Comparison of ENCODE assay signal across 8 cellular contexts in the genomic region with DNA sequence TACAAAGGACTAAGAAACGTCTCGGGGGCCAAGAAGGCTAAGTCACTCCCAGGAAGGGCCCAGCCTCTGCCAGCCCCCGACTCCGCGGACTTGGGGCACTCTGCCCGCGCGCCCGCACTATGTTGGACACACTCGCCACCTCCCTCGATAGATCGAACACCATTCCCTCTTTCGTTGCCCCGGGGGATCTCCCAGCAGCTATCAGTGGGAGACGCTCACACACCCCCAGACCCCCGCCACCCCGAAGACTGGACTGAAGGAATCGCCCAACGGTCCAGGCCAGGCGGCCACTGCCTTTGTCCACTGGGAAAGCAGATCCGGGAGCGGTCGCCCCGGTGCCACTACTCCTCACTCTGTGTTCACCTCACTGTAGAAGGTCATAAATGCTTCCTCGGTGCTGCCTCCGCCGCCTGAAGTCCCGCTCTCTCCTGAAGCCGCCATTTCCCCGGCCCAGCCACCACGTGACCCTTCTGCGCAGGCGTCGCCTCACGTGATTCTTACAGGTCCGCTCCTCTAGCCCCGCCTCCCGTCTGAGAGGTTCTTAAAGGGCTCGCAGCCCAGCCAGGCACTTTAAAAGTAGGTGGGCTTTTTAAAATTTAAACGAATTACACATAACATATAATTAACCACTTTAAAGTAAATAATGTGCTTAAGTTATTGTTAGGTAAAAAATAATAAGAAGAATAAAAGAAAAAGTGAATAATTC. TPM values are rescaled to one million over a fixed set of nuclear protein-coding genes. Genes with fewer than 3 reads are reported as not detected.
DNase-seq lines count a peak whose midpoint lies in the region; ATAC-seq and TF ChIP-seq lines count a peak whose summit lies in the region.

A gene with protein sequence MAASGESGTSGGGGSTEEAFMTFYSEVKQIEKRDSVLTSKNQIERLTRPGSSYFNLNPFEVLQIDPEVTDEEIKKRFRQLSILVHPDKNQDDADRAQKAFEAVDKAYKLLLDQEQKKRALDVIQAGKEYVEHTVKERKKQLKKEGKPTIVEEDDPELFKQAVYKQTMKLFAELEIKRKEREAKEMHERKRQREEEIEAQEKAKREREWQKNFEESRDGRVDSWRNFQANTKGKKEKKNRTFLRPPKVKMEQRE (minus strand): TSS at position 472 of the 706 bp plus-strand sequence. CDS start 31 bp downstream, at position 441.

- H3K4me3 ChIP-seq in Caco-2 (ENCODE audit: low read depth, low read length): peak within 1 kb of the TSS; percentile 95
- H3K4me3 ChIP-seq in Karpas-422 (ENCODE audit: low read length): peak within 1 kb of the TSS; percentile 99
- H3K4me3 ChIP-seq in esophagus squamous epithelium: peak within 1 kb of the TSS; percentile 87 to 99 (median 94)

- intact Hi-C loops in Caco-2 (cut with micrococcal nuclease; ENCODE audit: unreplicated experiment) (no loop called here), esophagus squamous epithelium (cut with DNase I) (no loop called here)

- H3K27ac Mint-ChIP-seq in Caco-2 (ENCODE audit: unreplicated experiment): peak within 1 kb of the TSS; percentile 100

- peak within 1 kb of the TSS; percentile 75 for H3K4me2 ChIP-seq in Karpas-422 (ENCODE audit: low read depth, low read length, poor library complexity, severe bottlenecking)

- H2AFZ ChIP-seq in Karpas-422 (ENCODE audit: low read length): peak within 1 kb of the TSS; percentile 67; the same call in 1 of the 2 replicates

- H3K79me2 ChIP-seq in Karpas-422 (ENCODE audit: low read length): peaks cover 69% of the 10 kb centered on the region

- no peak for TF ChIP-seq CTCF in Caco-2 (IDR thresholded peaks at IDR 0.05; ENCODE audit: insufficient read depth in 1 of 2, low read depth in 1 of 2, low read length in 1 of 2, severe bottlenecking in 1 of 2, unreplicated experiment in 1 of 2)
- TF ChIP-seq CTCF in esophagus squamous epithelium (IDR thresholded peaks at IDR 0.05): peak in 2 of 6 experiments; percentile 9 to 19

- 0% methylated on average over 22 to 33 of the region's 40 CpGs for WGBS in esophagus squamous epithelium, 2 donors

- TSS peak; percentile 71 for BruUV-seq in Caco-2 (replicated peaks; lab: Mats Ljungman, UMichigan)

- H3K4me3 Mint-ChIP-seq in Caco-2 (ENCODE audit: unreplicated experiment): peak within 1 kb of the TSS; percentile 100

- peak; percentile 44 for ATAC-seq in GM21576 (IDR thresholded peaks at IDR 0.05; ENCODE audit: unreplicated experiment)

- peaks cover 8% of the 10 kb centered on the region; the same call in 1 of the 2 replicates for H4K20me1 ChIP-seq in Karpas-422 (ENCODE audit: insufficient read depth, low read depth, low read length)

- peak in 3 of 4 donors; percentile 52 to 84 (median 79) for TF ChIP-seq POLR2A in esophagus squamous epithelium (IDR thresholded peaks at IDR 0.05)

- H3K9me3 ChIP-seq in Caco-2 (no peaks in the 10 kb centered on the region), Karpas-422 (ENCODE audit: low read length) (no peaks in the 10 kb centered on the region), esophagus squamous epithelium (no peaks in the 10 kb centered on the region)

- H3K27me3 ChIP-seq in Caco-2 (replicated peaks; ENCODE audit: control insufficient read depth, insufficient read depth, low read length): no peaks in the 10 kb centered on the region
- no peaks in the 10 kb centered on the region for H3K27me3 ChIP-seq in Karpas-422 (ENCODE audit: low read length)
- no peaks in the 10 kb centered on the region for H3K27me3 ChIP-seq in esophagus squamous epithelium

- CTCF ChIA-PET in Caco-2 (lab: Charles Lee): no interaction called here

- H3K36me3 Mint-ChIP-seq in Caco-2 (ENCODE audit: insufficient read depth, unreplicated experiment): peaks cover 17% of the 10 kb centered on the region

- H3K9me3 Mint-ChIP-seq in Caco-2 (ENCODE audit: unreplicated experiment): no peaks in the 10 kb centered on the region

- H3K27me3 Mint-ChIP-seq in Caco-2 (ENCODE audit: insufficient read depth, unreplicated experiment): no peaks in the 10 kb centered on the region

- POLR2A ChIA-PET in Caco-2 (lab: Charles Lee): no interaction called here

- H3K4me1 ChIP-seq in Caco-2 (no peaks in the 10 kb centered on the region), Karpas-422 (ENCODE audit: low read length) (peaks cover 34% of the 10 kb centered on the region), esophagus squamous epithelium (peaks cover 22 to 58% (median 34%) of the 10 kb centered on the region in 3 donors)

- H3K9me2 ChIP-seq in Karpas-422 (replicated peaks; ENCODE audit: insufficient read depth, low read length): no peaks in the 10 kb centered on the region

- H3K36me3 ChIP-seq in Caco-2 (ENCODE audit: control insufficient read depth, insufficient read depth, low read length): no peaks in the 10 kb centered on the region
- H3K36me3 ChIP-seq in Karpas-422 (ENCODE audit: insufficient read depth, low read length): peaks cover 20% of the 10 kb centered on the region; the same call in 1 of the 2 replicates
- peaks cover 0 to 36% (median 7%) of the 10 kb centered on the region in 3 donors for H3K36me3 ChIP-seq in esophagus squamous epithelium

- H3K27ac ChIP-seq in Karpas-422 (ENCODE audit: low read length): peak within 1 kb of the TSS; percentile 46; the same call in 1 of the 2 replicates
- peak within 1 kb of the TSS; percentile 87 to 94 (median 90) for H3K27ac ChIP-seq in esophagus squamous epithelium

- H3K9ac ChIP-seq in Karpas-422 (ENCODE audit: low read length): peak within 1 kb of the TSS; percentile 99

- no peaks in the 10 kb centered on the region for H3K4me1 Mint-ChIP-seq in Caco-2 (ENCODE audit: low read depth, unreplicated experiment)

- DNase-seq in Caco-2: peak; percentile 83 to 86
- DNase-seq in Karpas-422: peak; percentile 97
- peak; percentile 89 for DNase-seq in RPMI7951 (ENCODE audit: low read depth)
- peak; percentile 91 for DNase-seq in activated T-helper 1 cell treated with Interleukin-2 at 50 U/mL for 16 hours (ENCODE audit: low read depth)
- DNase-seq in esophagus squamous epithelium (lab: John Stamatoyannopoulos, UW): peak; percentile 64
- peak; percentile 95 for DNase-seq in myocyte (ENCODE audit: low read depth)
- peak; percentile 93 to 94 for DNase-seq in stimulated activated CD8-positive, alpha-beta memory T cell treated with anti-CD3 and anti-CD28 coated beads, Interleukin-7, amount 100 ng/mL, for 4 hours (ENCODE audit: low read depth in 2 of 2)

RNA-seq across cellular contexts. Expression of the gene that starts here (rescaled TPM):
- total RNA-seq in Caco-2 (2022) (67.3 and 69.4 TPM in 2 replicates), esophagus squamous epithelium (10 to 100 TPM; 27.4 to 55.1 (median 48.9) TPM), myocyte (67.7 and 82.3 TPM in 2 replicates)
- total RNA-seq in Karpas-422 (2014; rRNA removed; shearing (Covaris generic); ENCODE audit: low replicate concordance): 56.9 and 71.8 TPM in 2 replicates
- total RNA-seq in RPMI7951 (2014; rRNA removed; shearing (Covaris generic)): 108 and 132 TPM in 2 replicates
- 72.9 TPM for polyA plus RNA-seq in myocyte (2012)

Comparison
In these comparisons a context has a peak if more than half of its experiments do, and no peak if none do; other contexts are left out.
1. Peak in every context shown above with its lines: DNase-seq, ATAC-seq, H3K4me3 ChIP-seq and H3K27ac ChIP-seq.